22 cellular contexts compared by ENCODE assay signal in genomic region chr12:106602071-106602470, GRCh38.
"Had no signal": no experiment of that assay in that cellular context is flagged by ENCODE, and none has a peak within 500 bp of the region (broad histone marks: within the 10 kb centered on the region; RNA-seq: fewer than 3 reads in every experiment).

No MANE protein-coding gene starts in this region.

- H3K4me3 Mint-ChIP-seq: activated CD8-positive, alpha-beta T cell treated with anti-CD3 and anti-CD28 coated beads, Interleukin-2, amount 10 ng/mL, durations not matched to agents 7 days and 5 days; activated naive CD8-positive, alpha-beta T cell treated with anti-CD3 and anti-CD28 coated beads, Interleukin-2, amount 50 U/mL, for 24 hours; activated T-helper 1 cell treated with anti-CD3 and anti-CD28 coated beads, Interleukin-12 subunit alpha, Interleukin-12 subunit beta, Interleukin-2, Interleukin-4 antibody, amounts not matched to agents 30 ng/mL and 10 ng/mL and 1 ng/mL, durations not matched to agents 14 hours and 24 hours and 36 hours; dendritic cell treated with granulocyte-macrophage colony-stimulating factor and Interleukin-4, amounts not matched to agents 40 ng/mL and 50 ng/mL, for 4 days; mesothelial cell of epicardium; natural killer cell treated with Interleukin-12 subunit alpha and Interleukin-12 subunit beta and Interleukin-15 and Interleukin-18, amount 100 ng/mL, for 72 hours; stimulated activated naive B cell treated with anti-CD40 and anti-IgM and Interleukin-4, amounts not matched to agents 10 μg/mL and 1 μg/mL and 100 μg/mL, for 72 hours had no signal

- H3K9me3 Mint-ChIP-seq: activated naive CD8-positive, alpha-beta T cell treated with anti-CD3 and anti-CD28 coated beads, Interleukin-2, amount 50 U/mL, for 24 hours; activated T-helper 1 cell treated with anti-CD3 and anti-CD28 coated beads, Interleukin-12 subunit alpha, Interleukin-12 subunit beta, Interleukin-2, Interleukin-4 antibody, amounts not matched to agents 30 ng/mL and 10 ng/mL and 1 ng/mL, durations not matched to agents 14 hours and 24 hours and 36 hours; dendritic cell treated with granulocyte-macrophage colony-stimulating factor and Interleukin-4, amounts not matched to agents 40 ng/mL and 50 ng/mL, for 4 days; mesothelial cell of epicardium; natural killer cell treated with Interleukin-12 subunit alpha and Interleukin-12 subunit beta and Interleukin-15 and Interleukin-18, amount 100 ng/mL, for 72 hours; stimulated activated naive B cell treated with anti-CD40 and anti-IgM and Interleukin-4, amounts not matched to agents 10 μg/mL and 1 μg/mL and 100 μg/mL, for 72 hours had no signal

- ATAC-seq: activated CD8-positive, alpha-beta T cell treated with anti-CD3 and anti-CD28 coated beads, Interleukin-2, amount 10 ng/mL, durations not matched to agents 7 days and 5 days; activated naive CD8-positive, alpha-beta T cell treated with anti-CD3 and anti-CD28 coated beads, Interleukin-2, amount 50 U/mL, for 24 hours; esophagus mucosa; left lung; natural killer cell treated with Interleukin-12 subunit alpha and Interleukin-12 subunit beta and Interleukin-15 and Interleukin-18, amount 100 ng/mL, for 72 hours; sciatic nerve; stimulated activated naive B cell treated with anti-CD40 and anti-IgM and Interleukin-4, amounts not matched to agents 10 μg/mL and 1 μg/mL and 100 μg/mL, for 72 hours had no signal

- H3K4me1 Mint-ChIP-seq: activated naive CD8-positive, alpha-beta T cell treated with anti-CD3 and anti-CD28 coated beads, Interleukin-2, amount 50 U/mL, for 24 hours; mesothelial cell of epicardium; stimulated activated naive B cell treated with anti-CD40 and anti-IgM and Interleukin-4, amounts not matched to agents 10 μg/mL and 1 μg/mL and 100 μg/mL, for 72 hours had no signal

- H3K27ac ChIP-seq: cardiac muscle cell, left lung, testis, upper lobe of left lung had no signal

- H3K36me3 Mint-ChIP-seq: mesothelial cell of epicardium; natural killer cell treated with Interleukin-12 subunit alpha and Interleukin-12 subunit beta and Interleukin-15 and Interleukin-18, amount 100 ng/mL, for 72 hours; stimulated activated naive B cell treated with anti-CD40 and anti-IgM and Interleukin-4, amounts not matched to agents 10 μg/mL and 1 μg/mL and 100 μg/mL, for 72 hours had no signal

- H3K27ac Mint-ChIP-seq: activated CD8-positive, alpha-beta T cell treated with anti-CD3 and anti-CD28 coated beads, Interleukin-2, amount 10 ng/mL, durations not matched to agents 7 days and 5 days; activated naive CD8-positive, alpha-beta T cell treated with anti-CD3 and anti-CD28 coated beads, Interleukin-2, amount 50 U/mL, for 24 hours; activated T-helper 1 cell treated with anti-CD3 and anti-CD28 coated beads, Interleukin-12 subunit alpha, Interleukin-12 subunit beta, Interleukin-2, Interleukin-4 antibody, amounts not matched to agents 30 ng/mL and 10 ng/mL and 1 ng/mL, durations not matched to agents 14 hours and 24 hours and 36 hours; dendritic cell treated with granulocyte-macrophage colony-stimulating factor and Interleukin-4, amounts not matched to agents 40 ng/mL and 50 ng/mL, for 4 days; mesothelial cell of epicardium; natural killer cell treated with Interleukin-12 subunit alpha and Interleukin-12 subunit beta and Interleukin-15 and Interleukin-18, amount 100 ng/mL, for 72 hours; stimulated activated naive B cell treated with anti-CD40 and anti-IgM and Interleukin-4, amounts not matched to agents 10 μg/mL and 1 μg/mL and 100 μg/mL, for 72 hours had no signal

- DNase-seq: activated CD4-positive, alpha-beta T cell treated with anti-CD3 and anti-CD28 coated beads for 1 hour; activated CD4-positive, alpha-beta T cell treated with anti-CD3 and anti-CD28 coated beads, Interleukin-2, amount 50 U/mL, for 1 hour; activated CD8-positive, alpha-beta T cell treated with anti-CD3 and anti-CD28 coated beads, Interleukin-2, amount 10 ng/mL, durations not matched to agents 7 days and 5 days; activated gamma-delta T cell; activated naive CD4-positive, alpha-beta T cell treated with anti-CD3 and anti-CD28 coated beads, Interleukin-2, amount 50 U/mL, for 16 hours; activated naive CD8-positive, alpha-beta T cell treated with anti-CD3 and anti-CD28 coated beads, Interleukin-2, amount 50 U/mL, for 24 hours; effector CD8-positive, alpha-beta T cell; foreskin melanocyte; left lung; occipital lobe; stimulated activated CD4-positive, alpha-beta T cell treated with anti-CD3 and anti-CD28 coated beads, Interleukin-2, amount 100 ng/mL, for 48 hours; stimulated activated CD8-positive, alpha-beta memory T cell treated with anti-CD3 and anti-CD28 coated beads, Interleukin-4, amount 100 ng/mL, for 48 hours; stimulated activated naive B cell treated with anti-CD40 and anti-IgM and Interleukin-4, amounts not matched to agents 10 μg/mL and 1 μg/mL and 100 μg/mL, for 72 hours; testis had no signal
